12 cellular contexts compared by ENCODE assay signal in the genomic region with DNA sequence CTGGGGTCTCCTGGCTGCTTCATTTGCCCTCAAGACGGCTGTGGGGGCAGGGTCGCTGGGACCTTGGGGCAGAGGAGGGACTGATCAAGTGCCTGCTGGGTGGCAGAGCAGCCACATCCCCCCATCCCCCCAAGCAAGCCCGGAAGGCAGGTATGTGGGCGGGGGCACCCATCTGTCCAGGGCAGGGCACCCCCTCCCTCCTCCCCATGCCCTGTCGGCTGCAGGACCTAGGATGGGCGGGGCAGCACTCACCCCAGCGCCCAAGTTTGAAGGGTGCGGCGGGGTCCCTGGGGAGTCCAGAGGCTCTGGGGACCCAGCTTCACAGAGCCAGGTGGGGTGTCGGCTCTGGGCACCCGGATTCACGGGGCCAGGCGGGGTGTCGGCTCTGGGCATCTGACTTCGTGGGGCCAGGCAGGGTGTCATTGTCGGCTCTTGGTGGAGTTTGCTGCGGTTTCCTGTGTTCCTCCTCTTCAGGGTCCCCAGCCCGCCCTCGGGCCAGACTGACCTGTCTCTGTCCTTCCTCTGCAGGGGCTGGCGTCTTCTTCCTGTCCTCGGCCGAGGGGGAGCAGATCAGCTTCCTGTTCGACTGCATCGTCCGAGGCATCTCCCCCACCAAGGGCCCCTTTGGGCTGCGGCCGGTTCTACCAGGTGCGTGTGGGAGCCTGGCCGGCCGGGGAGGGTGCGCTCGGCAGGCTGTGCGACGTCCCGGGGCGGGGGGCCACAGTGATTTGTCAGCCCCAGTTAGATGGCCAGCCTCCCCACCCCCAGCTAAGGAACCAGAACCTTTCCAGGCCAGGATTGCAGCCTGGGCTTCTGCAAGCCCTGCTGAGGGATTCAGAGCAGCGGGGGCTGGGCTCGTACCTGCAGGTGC. TPM values are rescaled to one million over a fixed set of nuclear protein-coding genes. Genes with fewer than 3 reads are reported as not detected.
DNase-seq lines count a peak whose midpoint lies in the region; ATAC-seq and TF ChIP-seq lines count a peak whose summit lies in the region.
"Had no signal": no experiment of that assay in that cellular context is flagged by ENCODE, and none has a peak within 500 bp of the region (broad histone marks: within the 10 kb centered on the region; RNA-seq: fewer than 3 reads in every experiment).

No MANE protein-coding gene starts in this region.

- ATAC-seq in HG03196 (IDR thresholded peaks at IDR 0.05; ENCODE audit: unreplicated experiment) (no peak), aorta (ENCODE audit: low FRiP score) (no peak)

- H3K9ac ChIP-seq in BLaER1, result no peak overlapping the region

- no peak for DNase-seq in ascending aorta (ENCODE audit: low spot score in 2 of 2)
- no peak for DNase-seq in mesothelial cell of epicardium (ENCODE audit: low spot score in 2 of 2, unreplicated experiment in 2 of 2)
- DNase-seq in aorta, result no peak
- DNase-seq in activated CD4-positive, alpha-beta memory T cell treated with anti-CD3 and anti-CD28 coated beads for 36 hours, result no peak
- DNase-seq in H4 (ENCODE audit: low spot score), result no peak
- DNase-seq: activated CD4-positive, alpha-beta T cell treated with anti-CD3 and anti-CD28 coated beads, Interleukin-2, amount 10 ng/mL, durations not matched to agents 7 days and 5 days; activated naive CD8-positive, alpha-beta T cell treated with anti-CD3 and anti-CD28 coated beads, Interleukin-2, amount 10 ng/mL, durations not matched to agents 7 days and 5 days; effector CD8-positive, alpha-beta T cell had no signal

- H3K27ac ChIP-seq in BLaER1 (no peak overlapping the region), HEK293 (ENCODE audit: extremely low read depth, low read depth, low read length) (no peak overlapping the region), ascending aorta (peak overlapping the region; percentile 95 to 96), aorta (ENCODE audit: low read depth in 1 of 2, low read length in 2 of 2) (peak overlapping the region in 1 of 2 donors; percentile 64)

- peaks cover 59% of the 10 kb centered on the region for H4K20me1 ChIP-seq in BLaER1

- peaks cover 32% of the 10 kb centered on the region for H3K27me3 Mint-ChIP-seq in mesothelial cell of epicardium (ENCODE audit: low read depth)
- H3K27me3 Mint-ChIP-seq in activated CD4-positive, alpha-beta memory T cell treated with anti-CD3 and anti-CD28 coated beads for 36 hours, result peaks cover 23% of the 10 kb centered on the region

- H3K4me2 ChIP-seq in BLaER1, result peak overlapping the region; percentile 99

- POLR2A ChIA-PET in HEK293 (lab: Yijun Ruan, JAX), result interaction anchor here (1.5 kb wide), 1 partner anchor 11 kb away, joined by 3 read pairs; no protein-coding TSS in a partner anchor
- POLR2A ChIA-PET in activated CD4-positive, alpha-beta memory T cell treated with anti-CD3 and anti-CD28 coated beads for 36 hours (lab: Charles Lee), result no interaction called here

- H3K4me1 Mint-ChIP-seq in mesothelial cell of epicardium, result peaks cover 32% of the 10 kb centered on the region
- peaks cover 2% of the 10 kb centered on the region for H3K4me1 Mint-ChIP-seq in activated CD4-positive, alpha-beta memory T cell treated with anti-CD3 and anti-CD28 coated beads for 36 hours (ENCODE audit: low read depth)
- H3K4me1 Mint-ChIP-seq: activated CD4-positive, alpha-beta T cell treated with anti-CD3 and anti-CD28 coated beads, Interleukin-2, amount 10 ng/mL, durations not matched to agents 7 days and 5 days had no signal

- peak overlapping the region; percentile 75 for H3K27ac Mint-ChIP-seq in mesothelial cell of epicardium
- H3K27ac Mint-ChIP-seq in activated CD4-positive, alpha-beta memory T cell treated with anti-CD3 and anti-CD28 coated beads for 36 hours, result no peak overlapping the region
- H3K27ac Mint-ChIP-seq: activated CD4-positive, alpha-beta T cell treated with anti-CD3 and anti-CD28 coated beads, Interleukin-2, amount 10 ng/mL, durations not matched to agents 7 days and 5 days; activated naive CD8-positive, alpha-beta T cell treated with anti-CD3 and anti-CD28 coated beads, Interleukin-2, amount 10 ng/mL, durations not matched to agents 7 days and 5 days had no signal

- TF ChIP-seq CTCF in HEK293 (tag by site-specific recombination; IDR thresholded peaks at IDR 0.05) (no peak), ascending aorta (IDR thresholded peaks at IDR 0.05) (no peak), mesothelial cell of epicardium (IDR thresholded peaks at IDR 0.05; ENCODE audit: unreplicated experiment) (no peak)

- no peaks in the 10 kb centered on the region for H3K9me3 ChIP-seq in BLaER1
- H3K9me3 ChIP-seq in HEK293 (ENCODE audit: control insufficient read depth, insufficient read depth, low read depth, low read length), result no peaks in the 10 kb centered on the region
- H3K9me3 ChIP-seq in ascending aorta, result no peaks in the 10 kb centered on the region
- H3K9me3 ChIP-seq in aorta (ENCODE audit: control insufficient read depth, low read length), result no peaks in the 10 kb centered on the region
- H3K9me3 ChIP-seq: MG63 had no signal

- CTCF ChIA-PET in HEK293 (lab: Yijun Ruan, JAX), result interaction anchor here (0.7 kb wide), 2 partner anchors 8 to 77 kb away, joined by 3 read pairs; no protein-coding TSS in a partner anchor
- CTCF ChIA-PET in activated CD4-positive, alpha-beta memory T cell treated with anti-CD3 and anti-CD28 coated beads for 36 hours (lab: Charles Lee), result no interaction called here

- intact Hi-C loops in ascending aorta (cut with DNase I) (loop anchor here (2.0 kb wide), 1 partner anchor 282 kb away; a partner anchor contains a TSS), aorta (cut with DNase I) (loop anchor here in 1 of 2 donors (5.0 kb wide), 1 partner anchor 47 kb away; a partner anchor contains a TSS)
- intact Hi-C loops in activated CD4-positive, alpha-beta memory T cell treated with anti-CD3 and anti-CD28 coated beads for 36 hours (cut with micrococcal nuclease), result no loop called here

- 63 to 70% methylated on average over 35 to 38 of the region's 38 CpGs for WGBS in aorta, 2 donors

- H3K9me3 Mint-ChIP-seq in mesothelial cell of epicardium, result no peaks in the 10 kb centered on the region
- H3K9me3 Mint-ChIP-seq in activated CD4-positive, alpha-beta memory T cell treated with anti-CD3 and anti-CD28 coated beads for 36 hours, result no peaks in the 10 kb centered on the region
- H3K9me3 Mint-ChIP-seq: activated CD4-positive, alpha-beta T cell treated with anti-CD3 and anti-CD28 coated beads, Interleukin-2, amount 10 ng/mL, durations not matched to agents 7 days and 5 days; activated naive CD8-positive, alpha-beta T cell treated with anti-CD3 and anti-CD28 coated beads, Interleukin-2, amount 10 ng/mL, durations not matched to agents 7 days and 5 days had no signal

- H3K4me1 ChIP-seq in BLaER1 (peaks cover 91% of the 10 kb centered on the region), HEK293 (ENCODE audit: control insufficient read depth, insufficient read depth, low read length) (no peaks in the 10 kb centered on the region; the same call in 1 of the 2 replicates), ascending aorta (peaks cover 6 to 24% of the 10 kb centered on the region in 2 donors), aorta (ENCODE audit: control insufficient read depth in 1 of 2, insufficient read depth in 2 of 2, low read length in 2 of 2) (no peaks in the 10 kb centered on the region)

- H3K4me3 ChIP-seq in BLaER1, result peak overlapping the region; percentile 56
- no peak overlapping the region for H3K4me3 ChIP-seq in HEK293 (ENCODE audit: low read depth, low read length)
- H3K4me3 ChIP-seq in ascending aorta, result peak overlapping the region in 1 of 2 donors; percentile 42
- no peak overlapping the region for H3K4me3 ChIP-seq in aorta (ENCODE audit: low read length in 2 of 2)
- H3K4me3 ChIP-seq: MG63 had no signal

- H3K27me3 ChIP-seq in BLaER1 (peaks cover 54% of the 10 kb centered on the region), ascending aorta (no peaks in the 10 kb centered on the region), aorta (ENCODE audit: control insufficient read depth in 1 of 2, insufficient read depth in 2 of 2, low read length in 1 of 2) (no peaks in the 10 kb centered on the region)
- H3K27me3 ChIP-seq: MG63 had no signal

- peak overlapping the region; percentile 54 for H3K4me3 Mint-ChIP-seq in mesothelial cell of epicardium
- no peak overlapping the region for H3K4me3 Mint-ChIP-seq in activated CD4-positive, alpha-beta memory T cell treated with anti-CD3 and anti-CD28 coated beads for 36 hours
- H3K4me3 Mint-ChIP-seq: activated CD4-positive, alpha-beta T cell treated with anti-CD3 and anti-CD28 coated beads, Interleukin-2, amount 10 ng/mL, durations not matched to agents 7 days and 5 days; activated naive CD8-positive, alpha-beta T cell treated with anti-CD3 and anti-CD28 coated beads, Interleukin-2, amount 10 ng/mL, durations not matched to agents 7 days and 5 days had no signal

- no peaks in the 10 kb centered on the region for H3K36me3 Mint-ChIP-seq in mesothelial cell of epicardium
- H3K36me3 Mint-ChIP-seq in activated CD4-positive, alpha-beta memory T cell treated with anti-CD3 and anti-CD28 coated beads for 36 hours, result no peaks in the 10 kb centered on the region
- H3K36me3 Mint-ChIP-seq: activated naive CD8-positive, alpha-beta T cell treated with anti-CD3 and anti-CD28 coated beads, Interleukin-2, amount 10 ng/mL, durations not matched to agents 7 days and 5 days had no signal

- H3K36me3 ChIP-seq in BLaER1, result no peaks in the 10 kb centered on the region
- no peaks in the 10 kb centered on the region for H3K36me3 ChIP-seq in HEK293 (ENCODE audit: control insufficient read depth in 2 of 2, insufficient read depth in 1 of 2, low read length in 2 of 2)
- no peaks in the 10 kb centered on the region for H3K36me3 ChIP-seq in ascending aorta
- no peaks in the 10 kb centered on the region for H3K36me3 ChIP-seq in aorta (ENCODE audit: control insufficient read depth in 1 of 2, insufficient read depth in 2 of 2, low read length in 1 of 2)
- H3K36me3 ChIP-seq: MG63 had no signal

TF ChIP-seq in HEK293, 187 proteins besides CTCF, POLR2A, EP300 and RAD21 (continues in another document):
- no peak for TF ChIP-seq SP3 (tag by site-specific recombination; IDR thresholded peaks at IDR 0.05)

RNA-seq across cellular contexts. Expression of a gene that starts 22.1 kb away (rescaled TPM):
- total RNA-seq in ascending aorta, result 33.5 TPM
- total RNA-seq in mesothelial cell of epicardium, result 4.0 to 4.8 TPM (median 4.5 TPM) in 3 replicates
- 1 to 10 TPM; 3.3 to 9.1 TPM for total RNA-seq in aorta
- 1 to 10 TPM; 4.3 to 5.1 TPM for polyA plus RNA-seq in aorta
- not detected for total RNA-seq in activated CD4-positive, alpha-beta memory T cell treated with anti-CD3 and anti-CD28 coated beads for 36 hours
- 0.04 and 0.58 TPM in 2 replicates for total RNA-seq in H4 (2014; rRNA removed; shearing (Covaris generic))
- total RNA-seq: activated CD4-positive, alpha-beta T cell treated with anti-CD3 and anti-CD28 coated beads, Interleukin-2, amount 10 ng/mL, durations not matched to agents 7 days and 5 days; activated naive CD8-positive, alpha-beta T cell treated with anti-CD3 and anti-CD28 coated beads, Interleukin-2, amount 10 ng/mL, durations not matched to agents 7 days and 5 days had no signal

RNA-seq across cellular contexts. Expression of a gene that starts 43.5 kb away (rescaled TPM):
- 2.2 TPM for total RNA-seq in ascending aorta
- 1.9 to 2.5 TPM (median 2.0 TPM) in 3 replicates for total RNA-seq in mesothelial cell of epicardium
- total RNA-seq in aorta, result under 1 TPM; 0.18 to 0.49 TPM
- 1 to 10 TPM; 1.5 to 2.1 TPM for polyA plus RNA-seq in aorta
- not detected for total RNA-seq in activated CD4-positive, alpha-beta memory T cell treated with anti-CD3 and anti-CD28 coated beads for 36 hours
- total RNA-seq in H4 (2014; rRNA removed; shearing (Covaris generic)), result 0.10 and 0.39 TPM in 2 replicates
- total RNA-seq: activated naive CD8-positive, alpha-beta T cell treated with anti-CD3 and anti-CD28 coated beads, Interleukin-2, amount 10 ng/mL, durations not matched to agents 7 days and 5 days had no signal

RNA-seq across cellular contexts. Expression of a gene that starts 47.0 kb away (rescaled TPM):
- 172 TPM for total RNA-seq in ascending aorta
- total RNA-seq in mesothelial cell of epicardium, result 116 to 121 TPM (median 118 TPM) in 3 replicates
- total RNA-seq in aorta, result 100 to 1,000 TPM; 128 to 136 TPM
- polyA plus RNA-seq in aorta, result 100 to 1,000 TPM in 1 of 2 donors, 10 to 100 TPM in 1; 95.4 to 196 TPM
- 10 to 100 TPM; 54.6 to 55.9 TPM for total RNA-seq in activated CD4-positive, alpha-beta memory T cell treated with anti-CD3 and anti-CD28 coated beads for 36 hours
- total RNA-seq in H4 (2014; rRNA removed; shearing (Covaris generic)), result 257 and 281 TPM in 2 replicates

Comparison
In these comparisons a context has a peak if more than half of its experiments do, and no peak if none do; other contexts are left out.
1. H3K27ac ChIP-seq: peak in ascending aorta (2 of 2); none in BLaER1 (single experiment) and HEK293 (single experiment).